In the genomic region with DNA sequence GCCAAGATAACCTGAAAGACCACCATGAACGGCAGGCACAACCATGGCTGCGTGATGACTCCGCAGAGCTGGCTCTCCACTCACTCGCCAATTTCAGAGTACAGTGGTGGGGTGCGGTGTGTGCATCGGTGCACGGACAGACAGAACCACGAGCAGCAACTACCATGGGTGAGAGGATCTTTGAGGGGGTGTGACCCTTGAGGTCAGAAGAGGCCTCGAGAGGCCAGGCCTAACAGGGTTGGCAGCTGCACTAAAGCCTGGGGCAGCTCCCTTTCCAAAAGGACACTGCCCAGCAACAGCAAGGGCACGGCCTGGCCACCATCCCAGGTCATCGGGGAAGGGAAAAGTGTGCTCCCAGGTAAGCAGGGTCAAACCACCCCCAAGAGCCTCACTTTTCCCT, we compare ENCODE assay signal across 1 cellular context.
TF ChIP-seq lines count a peak whose summit lies in the region.

No MANE protein-coding gene starts in this region.

TF ChIP-seq in IMR-90, 13 proteins besides CTCF, POLR2A, EP300 and RAD21:
- TF ChIP-seq, protein P1, sequence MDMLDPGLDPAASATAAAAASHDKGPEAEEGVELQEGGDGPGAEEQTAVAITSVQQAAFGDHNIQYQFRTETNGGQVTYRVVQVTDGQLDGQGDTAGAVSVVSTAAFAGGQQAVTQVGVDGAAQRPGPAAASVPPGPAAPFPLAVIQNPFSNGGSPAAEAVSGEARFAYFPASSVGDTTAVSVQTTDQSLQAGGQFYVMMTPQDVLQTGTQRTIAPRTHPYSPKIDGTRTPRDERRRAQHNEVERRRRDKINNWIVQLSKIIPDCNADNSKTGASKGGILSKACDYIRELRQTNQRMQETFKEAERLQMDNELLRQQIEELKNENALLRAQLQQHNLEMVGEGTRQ (IDR thresholded peaks at IDR 0.05; ENCODE audit: low read depth, low read length) = no peak
- TF ChIP-seq, protein P2, sequence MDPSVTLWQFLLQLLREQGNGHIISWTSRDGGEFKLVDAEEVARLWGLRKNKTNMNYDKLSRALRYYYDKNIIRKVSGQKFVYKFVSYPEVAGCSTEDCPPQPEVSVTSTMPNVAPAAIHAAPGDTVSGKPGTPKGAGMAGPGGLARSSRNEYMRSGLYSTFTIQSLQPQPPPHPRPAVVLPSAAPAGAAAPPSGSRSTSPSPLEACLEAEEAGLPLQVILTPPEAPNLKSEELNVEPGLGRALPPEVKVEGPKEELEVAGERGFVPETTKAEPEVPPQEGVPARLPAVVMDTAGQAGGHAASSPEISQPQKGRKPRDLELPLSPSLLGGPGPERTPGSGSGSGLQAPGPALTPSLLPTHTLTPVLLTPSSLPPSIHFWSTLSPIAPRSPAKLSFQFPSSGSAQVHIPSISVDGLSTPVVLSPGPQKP (IDR thresholded peaks at IDR 0.05; ENCODE audit: borderline replicate concordance, low read depth, low read length) = no peak
- TF ChIP-seq BHLHE40 (IDR thresholded peaks at IDR 0.05; ENCODE audit: low read depth, low read length) (no peak), NFE2L2 (IDR thresholded peaks at IDR 0.05; ENCODE audit: low read depth, low read length) (no peak), RFX5 (IDR thresholded peaks at IDR 0.05; ENCODE audit: low read depth, low read length) (no peak), CEBPB (IDR thresholded peaks at IDR 0.05; ENCODE audit: low read depth, low read length) (no peak), FOS (IDR thresholded peaks at IDR 0.05; ENCODE audit: low read depth, low read length) (no peak), RCOR1 (IDR thresholded peaks at IDR 0.05; ENCODE audit: insufficient replicate concordance, low read length) (no peak), SMC3 (IDR thresholded peaks at IDR 0.05; ENCODE audit: low read depth, low read length) (no peak), CHD1 (IDR thresholded peaks at IDR 0.05; ENCODE audit: low read depth, low read length) (no peak), MAZ (IDR thresholded peaks at IDR 0.05; ENCODE audit: borderline replicate concordance, low read depth, low read length) (no peak), MAFK (IDR thresholded peaks at IDR 0.05; ENCODE audit: low read depth, low read length) (no peak), MXI1 (IDR thresholded peaks at IDR 0.05; ENCODE audit: borderline replicate concordance, low read depth, low read length) (no peak)
